In the genomic region with DNA sequence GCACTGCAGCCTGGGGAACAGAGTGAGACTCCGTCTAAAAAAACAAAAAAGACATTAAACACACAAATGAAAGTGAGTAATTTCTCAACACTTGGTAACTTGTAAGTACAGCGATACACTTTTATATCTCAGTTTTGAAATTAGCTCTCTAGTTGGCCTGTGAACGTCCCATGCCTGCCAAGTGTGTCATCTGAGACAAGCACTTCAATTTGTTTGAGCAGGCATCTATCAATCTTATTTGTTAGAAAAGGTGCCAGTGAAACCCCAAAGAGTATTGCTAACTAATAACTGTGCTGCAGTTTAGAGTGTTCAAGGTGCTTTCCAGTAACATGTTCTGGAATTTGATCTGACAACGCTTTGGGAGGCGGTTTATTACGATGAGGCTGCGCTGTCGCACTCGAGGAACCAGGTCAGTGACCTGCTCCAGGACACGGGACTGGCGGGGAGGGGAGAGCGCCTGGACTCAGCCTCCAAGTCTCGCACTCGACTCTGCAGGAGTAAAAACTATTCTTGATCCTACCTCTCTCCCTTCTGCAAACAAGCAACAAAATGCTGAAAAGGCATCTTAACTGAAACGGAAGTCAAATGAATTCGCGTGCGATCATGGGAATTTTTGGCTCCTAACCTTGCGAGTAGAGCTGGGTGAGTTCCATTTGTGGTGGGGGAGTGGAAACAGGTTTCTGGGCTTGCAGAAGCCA, we compare ENCODE assay signal across 8 cellular contexts. TPM values are rescaled to one million over a fixed set of nuclear protein-coding genes. Genes with fewer than 3 reads are reported as not detected.
A peak's percentile ranks its signal among the peaks of the same experiment; 100 is the strongest.
DNase-seq lines count a peak whose midpoint lies in the region; ATAC-seq and TF ChIP-seq lines count a peak whose summit lies in the region.

No MANE protein-coding gene starts in this region.

- no peaks in the 10 kb centered on the region for H3K9me3 Mint-ChIP-seq in dendritic cell treated with granulocyte-macrophage colony-stimulating factor and Interleukin-4, amounts not matched to agents 40 ng/mL and 50 ng/mL, for 4 days
- no peaks in the 10 kb centered on the region for H3K9me3 Mint-ChIP-seq in stimulated activated naive B cell treated with anti-CD40 and anti-IgM and Interleukin-4, amounts not matched to agents 10 μg/mL and 1 μg/mL and 100 μg/mL, for 72 hours

- H3K4me3 ChIP-seq in lower leg skin (ENCODE audit: low read depth, poor library complexity, severe bottlenecking) = peak overlapping the region; percentile 63

- no peak for TF ChIP-seq POLR2A in lower leg skin (IDR thresholded peaks at IDR 0.05)

- intact Hi-C loops in dendritic cell treated with granulocyte-macrophage colony-stimulating factor and Interleukin-4, amounts not matched to agents 40 ng/mL and 50 ng/mL, for 4 days (cut with micrococcal nuclease) = loop anchor here (5.0 to 10.0 kb wide), 2 partner anchors 215 to 412 kb away; a partner anchor contains a TSS
- intact Hi-C loops in lower leg skin (cut with DNase I; ENCODE audit: low total_unique reads) = loop anchor here (5.0 to 10.0 kb wide), 2 partner anchors 605 to 712 kb away; a partner anchor contains a TSS

- peak overlapping the region; percentile 91 for H3K27ac Mint-ChIP-seq in dendritic cell treated with granulocyte-macrophage colony-stimulating factor and Interleukin-4, amounts not matched to agents 40 ng/mL and 50 ng/mL, for 4 days
- H3K27ac Mint-ChIP-seq in stimulated activated naive B cell treated with anti-CD40 and anti-IgM and Interleukin-4, amounts not matched to agents 10 μg/mL and 1 μg/mL and 100 μg/mL, for 72 hours = peak overlapping the region; percentile 92

- in situ Hi-C loops in ACHN (cut with HindIII; ENCODE audit: low pct_ligation_motif_present, low pct_unique_long_range_greater_than_20kb, low sequenced_read_pairs) = no loop called here

- H3K36me3 Mint-ChIP-seq in dendritic cell treated with granulocyte-macrophage colony-stimulating factor and Interleukin-4, amounts not matched to agents 40 ng/mL and 50 ng/mL, for 4 days (ENCODE audit: low read depth) = peaks cover 13% of the 10 kb centered on the region
- peaks cover 7 to 17% of the 10 kb centered on the region in 2 donors for H3K36me3 Mint-ChIP-seq in stimulated activated naive B cell treated with anti-CD40 and anti-IgM and Interleukin-4, amounts not matched to agents 10 μg/mL and 1 μg/mL and 100 μg/mL, for 72 hours

- peak; percentile 52 for DNase-seq in ACHN
- peak; percentile 29 for DNase-seq in RPMI7951 (ENCODE audit: low read depth)
- peak; percentile 37 to 87 for DNase-seq in lower leg skin (ENCODE audit: low spot score in 2 of 2)
- no peak for DNase-seq in stimulated activated naive B cell treated with anti-CD40 and anti-IgM and Interleukin-4, amounts not matched to agents 10 μg/mL and 1 μg/mL and 100 μg/mL, for 72 hours
- no peak for DNase-seq in retina

- no peak for TF ChIP-seq CTCF in lower leg skin (IDR thresholded peaks at IDR 0.05)

- peaks cover 36% of the 10 kb centered on the region for H3K4me1 Mint-ChIP-seq in dendritic cell treated with granulocyte-macrophage colony-stimulating factor and Interleukin-4, amounts not matched to agents 40 ng/mL and 50 ng/mL, for 4 days (ENCODE audit: low read depth)
- H3K4me1 Mint-ChIP-seq in stimulated activated naive B cell treated with anti-CD40 and anti-IgM and Interleukin-4, amounts not matched to agents 10 μg/mL and 1 μg/mL and 100 μg/mL, for 72 hours = peaks cover 15 to 29% of the 10 kb centered on the region in 2 donors

- 17% methylated on average over 19 of the region's 19 CpGs for WGBS in lower leg skin, 2 donors

- peak; percentile 2 for ATAC-seq in GM18907 (IDR thresholded peaks at IDR 0.05; ENCODE audit: unreplicated experiment)
- ATAC-seq in stimulated activated naive B cell treated with anti-CD40 and anti-IgM and Interleukin-4, amounts not matched to agents 10 μg/mL and 1 μg/mL and 100 μg/mL, for 72 hours (replicated peaks) = no peak
- ATAC-seq in HG02981 (IDR thresholded peaks at IDR 0.05; ENCODE audit: unreplicated experiment) = no peak

- H3K27me3 Mint-ChIP-seq in dendritic cell treated with granulocyte-macrophage colony-stimulating factor and Interleukin-4, amounts not matched to agents 40 ng/mL and 50 ng/mL, for 4 days = no peaks in the 10 kb centered on the region
- H3K27me3 Mint-ChIP-seq in stimulated activated naive B cell treated with anti-CD40 and anti-IgM and Interleukin-4, amounts not matched to agents 10 μg/mL and 1 μg/mL and 100 μg/mL, for 72 hours = no peaks in the 10 kb centered on the region

- H3K4me3 Mint-ChIP-seq in dendritic cell treated with granulocyte-macrophage colony-stimulating factor and Interleukin-4, amounts not matched to agents 40 ng/mL and 50 ng/mL, for 4 days = peak overlapping the region; percentile 83
- H3K4me3 Mint-ChIP-seq in stimulated activated naive B cell treated with anti-CD40 and anti-IgM and Interleukin-4, amounts not matched to agents 10 μg/mL and 1 μg/mL and 100 μg/mL, for 72 hours = peak overlapping the region; percentile 89 to 94

RNA-seq across cellular contexts. Expression of a gene that starts 1.1 kb away (rescaled TPM):
- 63.5 and 75.9 TPM in 2 replicates for total RNA-seq in RPMI7951 (2014; rRNA removed; shearing (Covaris generic))
- total RNA-seq in lower leg skin = 10 to 100 TPM; 44.3 to 49.6 (median 49.5) TPM

Comparison
In these comparisons a context has a peak if more than half of its experiments do, and no peak if none do; other contexts are left out.
1. DNase-seq: peak in ACHN (single experiment), RPMI7951 (single experiment) and lower leg skin (2 of 2); none in stimulated activated naive B cell treated with anti-CD40 and anti-IgM and Interleukin-4, amounts not matched to agents 10 μg/mL and 1 μg/mL and 100 μg/mL, for 72 hours (single experiment) and retina (single experiment).